In genomic region chr11:74429205-74429604, GRCh38 we compare ENCODE assay signal across 36 cellular contexts. TPM values are rescaled to one million over a fixed set of nuclear protein-coding genes. Genes with fewer than 3 reads are reported as not detected.
"Had no signal": no experiment of that assay in that cellular context is flagged by ENCODE, and none has a peak within 500 bp of the region (broad histone marks: within the 10 kb centered on the region; RNA-seq: fewer than 3 reads in every experiment).

No MANE protein-coding gene starts in this region.

- H3K9me3 Mint-ChIP-seq: activated B cell treated with CpG ODN at 0.5 μM for 24 hours; activated T-helper 1 cell treated with anti-CD3 and anti-CD28 coated beads, Interleukin-12 subunit alpha, Interleukin-12 subunit beta, Interleukin-2, Interleukin-4 antibody, amounts not matched to agents 30 ng/mL and 10 ng/mL and 1 ng/mL, durations not matched to agents 14 hours and 24 hours and 36 hours; activated T-helper 17 cell treated with anti-CD3 and anti-CD28 coated beads, Interleukin-2, amount 50 U/mL, for 72 hours had no signal

- H3K36me3 Mint-ChIP-seq: activated CD4-positive, alpha-beta memory T cell treated with anti-CD3 and anti-CD28 coated beads for 36 hours had no signal

- H3K27me3 ChIP-seq: adrenal gland, body of pancreas, brain microvascular endothelial cell, breast epithelium had no signal

- H3K4me3 ChIP-seq: adrenal gland, body of pancreas, breast epithelium had no signal

- ATAC-seq: activated CD8-positive, alpha-beta T cell treated with anti-CD3 and anti-CD28 coated beads for 36 hours; activated naive CD4-positive, alpha-beta T cell treated with anti-CD3 and anti-CD28 coated beads, Interleukin-2, amount 50 U/mL, for 72 hours; activated T-cell treated with anti-CD3 and anti-CD28 coated beads, Interleukin-2, amount 50 U/mL, for 4 hours; activated T-cell treated with anti-CD3 and anti-CD28 coated beads, Interleukin-2, amount 50 U/mL, for 72 hours; activated T-helper 17 cell treated with anti-CD3 and anti-CD28 coated beads, Interleukin-2, amount 50 U/mL, for 72 hours; body of pancreas had no signal

- H3K4me1 Mint-ChIP-seq: activated B cell treated with CpG ODN at 0.5 μM for 24 hours; activated CD4-positive, alpha-beta T cell treated with anti-CD3 and anti-CD28 coated beads, Interleukin-2, amount 10 ng/mL, durations not matched to agents 24 days and 14 days; activated naive CD8-positive, alpha-beta T cell treated with anti-CD3 and anti-CD28 coated beads for 36 hours; activated T-helper 17 cell treated with anti-CD3 and anti-CD28 coated beads, Interleukin-2, amount 50 U/mL, for 72 hours had no signal

- H3K27me3 Mint-ChIP-seq: activated CD4-positive, alpha-beta memory T cell treated with anti-CD3 and anti-CD28 coated beads for 36 hours; activated CD4-positive, alpha-beta T cell treated with anti-CD3 and anti-CD28 coated beads, Interleukin-2, amount 10 ng/mL, durations not matched to agents 24 days and 14 days; activated CD8-positive, alpha-beta T cell treated with anti-CD3 and anti-CD28 coated beads for 36 hours had no signal

- H3K4me3 Mint-ChIP-seq: activated B cell treated with CpG ODN at 0.5 μM for 24 hours; activated CD4-positive, alpha-beta memory T cell treated with anti-CD3 and anti-CD28 coated beads for 36 hours; activated CD4-positive, alpha-beta T cell treated with anti-CD3 and anti-CD28 coated beads, Interleukin-2, amount 10 ng/mL, durations not matched to agents 24 days and 14 days; activated CD8-positive, alpha-beta T cell treated with anti-CD3 and anti-CD28 coated beads for 36 hours; activated naive CD4-positive, alpha-beta T cell treated with anti-CD3 and anti-CD28 coated beads for 36 hours; activated naive CD8-positive, alpha-beta T cell treated with anti-CD3 and anti-CD28 coated beads for 36 hours; activated T-cell treated with anti-CD3 and anti-CD28 coated beads, Interleukin-2, amount 50 U/mL, for 4 hours; activated T-cell treated with anti-CD3 and anti-CD28 coated beads, Interleukin-2, amount 50 U/mL, for 72 hours; activated T-helper 1 cell treated with anti-CD3 and anti-CD28 coated beads, Interleukin-12 subunit alpha, Interleukin-12 subunit beta, Interleukin-2, Interleukin-4 antibody, amounts not matched to agents 30 ng/mL and 10 ng/mL and 1 ng/mL, durations not matched to agents 14 hours and 24 hours and 36 hours; activated T-helper 17 cell treated with anti-CD3 and anti-CD28 coated beads, Interleukin-2, amount 50 U/mL, for 72 hours; T-helper 2 cell treated with Interferon-gamma antibody and Interleukin-4, amounts not matched to agents 5 μg/mL and 100 μg/mL, for 36 hours had no signal

- DNase-seq: activated B cell treated with CpG ODN at 0.5 μM for 24 hours; activated CD4-positive, alpha-beta memory T cell treated with anti-CD3 and anti-CD28 coated beads for 36 hours; activated CD4-positive, alpha-beta T cell treated with anti-CD3 and anti-CD28 coated beads for 4 hours; activated CD4-positive, alpha-beta T cell treated with anti-CD3 and anti-CD28 coated beads, Interleukin-2, amount 10 ng/mL, durations not matched to agents 24 days and 14 days; activated CD4-positive, alpha-beta T cell treated with anti-CD3 and anti-CD28 coated beads, Interleukin-2, amount 50 U/mL, for 1 hour; activated CD4-positive, alpha-beta T cell treated with anti-CD3 and anti-CD28 coated beads, Interleukin-2, amount 50 U/mL, for 4 hours; activated CD4-positive, CD25-positive, alpha-beta regulatory T cell treated with anti-CD3 and anti-CD28 coated beads, Interleukin-2, amount 50 U/mL, for 72 hours; activated CD8-positive, alpha-beta memory T cell treated with anti-CD3 and anti-CD28 coated beads, Interleukin-2, amount 50 U/mL, for 4 hours; activated CD8-positive, alpha-beta T cell treated with anti-CD3 and anti-CD28 coated beads for 36 hours; activated effector memory CD4-positive, alpha-beta T cell treated with anti-CD3 and anti-CD28 coated beads, Interleukin-2, amount 50 U/mL, for 16 hours; activated gamma-delta T cell treated with Interleukin-2 at 50 U/mL for 16 hours; activated naive CD4-positive, alpha-beta T cell; activated naive CD4-positive, alpha-beta T cell treated with anti-CD3 and anti-CD28 coated beads for 36 hours; activated naive CD4-positive, alpha-beta T cell treated with anti-CD3 and anti-CD28 coated beads, Interleukin-2, amount 50 U/mL, for 16 hours; activated naive CD8-positive, alpha-beta T cell treated with anti-CD3 and anti-CD28 coated beads for 36 hours; activated T-cell treated with anti-CD3 and anti-CD28 coated beads for 4 hours; activated T-cell treated with anti-CD3 and anti-CD28 coated beads, Interleukin-2, amount 50 U/mL, for 1 hour; activated T-cell treated with anti-CD3 and anti-CD28 coated beads, Interleukin-2, amount 50 U/mL, for 4 hours; activated T-cell treated with anti-CD3 and anti-CD28 coated beads, Interleukin-2, amount 50 U/mL, for 72 hours; adrenal gland; amniotic stem cell; aorta; body of pancreas; brain microvascular endothelial cell; central memory CD4-positive, alpha-beta T cell; T-helper 2 cell; T-helper 9 cell had no signal

- FAIRE-seq: astrocyte, TTC549 had no signal

- H3K9me3 ChIP-seq: body of pancreas, breast epithelium had no signal

- H3K27ac Mint-ChIP-seq: activated B cell treated with CpG ODN at 0.5 μM for 24 hours; activated CD4-positive, alpha-beta memory T cell treated with anti-CD3 and anti-CD28 coated beads for 36 hours; activated CD4-positive, alpha-beta T cell treated with anti-CD3 and anti-CD28 coated beads, Interleukin-2, amount 10 ng/mL, durations not matched to agents 24 days and 14 days; activated CD8-positive, alpha-beta T cell treated with anti-CD3 and anti-CD28 coated beads for 36 hours; activated naive CD4-positive, alpha-beta T cell treated with anti-CD3 and anti-CD28 coated beads for 36 hours; activated naive CD4-positive, alpha-beta T cell treated with anti-CD3 and anti-CD28 coated beads, Interleukin-2, amount 50 U/mL, for 72 hours; activated naive CD8-positive, alpha-beta T cell treated with anti-CD3 and anti-CD28 coated beads for 36 hours; activated T-cell treated with anti-CD3 and anti-CD28 coated beads, Interleukin-2, amount 50 U/mL, for 72 hours; activated T-helper 1 cell treated with anti-CD3 and anti-CD28 coated beads, Interleukin-12 subunit alpha, Interleukin-12 subunit beta, Interleukin-2, Interleukin-4 antibody, amounts not matched to agents 30 ng/mL and 10 ng/mL and 1 ng/mL, durations not matched to agents 14 hours and 24 hours and 36 hours; activated T-helper 17 cell treated with anti-CD3 and anti-CD28 coated beads, Interleukin-2, amount 50 U/mL, for 72 hours; T-helper 2 cell treated with Interferon-gamma antibody and Interleukin-4, amounts not matched to agents 5 μg/mL and 100 μg/mL, for 36 hours had no signal

- H3K4me1 ChIP-seq: adrenal gland, body of pancreas, breast epithelium had no signal

- H3K27ac ChIP-seq: adrenal gland, body of pancreas, brain microvascular endothelial cell, breast epithelium, VCaP had no signal

- H3K36me3 ChIP-seq: adrenal gland, brain microvascular endothelial cell, breast epithelium had no signal

RNA-seq across cellular contexts. Expression of gene KCNE3, which starts 38.1 kb away (rescaled TPM):
- total RNA-seq: activated B cell treated with CpG ODN at 0.5 μM for 24 hours; activated CD4-positive, alpha-beta memory T cell treated with anti-CD3 and anti-CD28 coated beads for 36 hours; activated CD4-positive, alpha-beta T cell treated with anti-CD3 and anti-CD28 coated beads, Interleukin-2, amount 10 ng/mL, durations not matched to agents 24 days and 14 days; activated CD8-positive, alpha-beta memory T cell treated with anti-CD3 and anti-CD28 coated beads for 36 hours; activated CD8-positive, alpha-beta T cell treated with anti-CD3 and anti-CD28 coated beads for 36 hours; activated naive CD4-positive, alpha-beta T cell treated with anti-CD3 and anti-CD28 coated beads for 36 hours; activated naive CD4-positive, alpha-beta T cell treated with anti-CD3 and anti-CD28 coated beads, Interleukin-2, amount 50 U/mL, for 72 hours; activated naive CD8-positive, alpha-beta T cell treated with anti-CD3 and anti-CD28 coated beads for 36 hours; activated T-cell treated with anti-CD3 and anti-CD28 coated beads, Interleukin-2, amount 50 U/mL, for 4 hours; activated T-cell treated with anti-CD3 and anti-CD28 coated beads, Interleukin-2, amount 50 U/mL, for 72 hours; activated T-helper 1 cell treated with anti-CD3 and anti-CD28 coated beads, Interleukin-12 subunit alpha, Interleukin-12 subunit beta, Interleukin-2, Interleukin-4 antibody, amounts not matched to agents 30 ng/mL and 10 ng/mL and 1 ng/mL, durations not matched to agents 14 hours and 24 hours and 36 hours; activated T-helper 17 cell treated with anti-CD3 and anti-CD28 coated beads, Interleukin-2, amount 50 U/mL, for 72 hours had no signal
